Comparison of ENCODE assay signal across 9 cellular contexts in the genomic region with DNA sequence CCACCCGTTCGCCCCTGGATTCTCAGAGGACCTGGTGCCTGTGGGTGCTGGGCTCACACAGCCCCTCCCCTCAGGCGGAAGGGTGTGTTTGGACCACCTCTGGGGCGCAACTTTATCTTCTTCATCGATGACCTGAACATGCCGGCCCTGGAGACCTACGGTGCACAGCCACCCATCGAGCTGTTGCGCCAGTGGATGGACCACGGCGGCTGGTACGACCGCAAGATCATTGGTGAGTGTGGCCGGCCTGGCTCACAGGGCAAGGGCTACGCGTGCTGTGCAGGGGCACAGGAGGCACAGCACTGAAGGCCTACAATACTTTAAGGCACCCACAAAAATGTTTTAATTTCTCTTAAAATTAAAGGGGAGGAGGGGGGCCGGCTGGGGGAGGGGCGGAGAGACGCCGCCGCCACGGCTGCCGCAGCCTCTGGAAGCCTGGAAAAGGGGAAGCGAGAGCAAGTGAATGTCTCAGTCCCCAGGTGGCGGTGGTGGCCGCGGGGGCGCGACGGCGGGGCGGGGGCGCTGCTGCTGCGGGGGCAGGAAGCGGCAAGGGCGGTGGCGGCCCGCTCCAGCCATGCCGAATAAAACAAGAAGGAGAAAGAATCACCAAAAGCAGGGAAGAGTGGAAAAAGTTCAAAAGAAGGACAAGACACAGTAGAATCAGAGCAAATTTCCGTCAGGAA. TPM values are rescaled to one million over a fixed set of nuclear protein-coding genes. Genes with fewer than 3 reads are reported as not detected.
DNase-seq lines count a peak whose midpoint lies in the region; ATAC-seq lines count a peak whose summit lies in the region.
"Had no signal": no experiment of that assay in that cellular context is flagged by ENCODE, and none has a peak within 500 bp of the region (broad histone marks: within the 10 kb centered on the region; RNA-seq: fewer than 3 reads in every experiment).

No MANE protein-coding gene starts in this region.

- no peak overlapping the region for H3K18ac ChIP-seq in mesenchymal stem cell (ENCODE audit: low read depth in 1 of 2, low read length in 2 of 2)

- H2BK5ac ChIP-seq in mesenchymal stem cell (ENCODE audit: low read depth, low read length, poor library complexity, severe bottlenecking): no peak overlapping the region

- H4K91ac ChIP-seq in mesenchymal stem cell (ENCODE audit: low read length): no peak overlapping the region

- H3K79me1 ChIP-seq in mesenchymal stem cell (replicated peaks; ENCODE audit: low read length, poor library complexity, severe bottlenecking): no peaks in the 10 kb centered on the region

- H3K23ac ChIP-seq in mesenchymal stem cell (ENCODE audit: low read length in 2 of 2): no peak overlapping the region

- no peak overlapping the region for H2BK12ac ChIP-seq in mesenchymal stem cell (ENCODE audit: low read length in 2 of 2)

- H2BK15ac ChIP-seq in mesenchymal stem cell (ENCODE audit: low read depth, poor library complexity, severe bottlenecking): no peak overlapping the region

- H3K9ac ChIP-seq in HUES6 (ENCODE audit: low read length) (no peak overlapping the region), adipocyte (ENCODE audit: low read length) (peak overlapping the region; percentile 22), mesenchymal stem cell (ENCODE audit: low read length) (peak overlapping the region; percentile 70)

- H2BK120ac ChIP-seq in mesenchymal stem cell (ENCODE audit: low read depth, low read length): no peak overlapping the region

- WGBS in mesenchymal stem cell: 36% methylated on average over 38 of the region's 40 CpGs

- no peak overlapping the region for H3K4ac ChIP-seq in mesenchymal stem cell (ENCODE audit: low read depth in 1 of 2, low read length in 2 of 2)

- H3K4me1 ChIP-seq in HUES6 (ENCODE audit: control insufficient read depth, insufficient read depth, low read length): peaks cover 20% of the 10 kb centered on the region
- H3K4me1 ChIP-seq in adipocyte (ENCODE audit: control insufficient read depth, insufficient read depth, low read length): no peaks in the 10 kb centered on the region
- peaks cover 5% of the 10 kb centered on the region for H3K4me1 ChIP-seq in mesenchymal stem cell (ENCODE audit: control insufficient read depth, insufficient read depth, low read depth, low read length)

- H3K14ac ChIP-seq in mesenchymal stem cell (ENCODE audit: low read length in 2 of 2): no peak overlapping the region

- H3K9me3 ChIP-seq in HUES6 (ENCODE audit: control insufficient read depth, insufficient read depth, low read depth, low read length) (no peaks in the 10 kb centered on the region), adipocyte (ENCODE audit: control insufficient read depth, low read length) (no peaks in the 10 kb centered on the region), mesenchymal stem cell (ENCODE audit: control insufficient read depth, low read length) (no peaks in the 10 kb centered on the region)

- no peak overlapping the region for H2AK5ac ChIP-seq in mesenchymal stem cell (ENCODE audit: low read length, severe bottlenecking)

- H3K27ac ChIP-seq in HUES6 (ENCODE audit: low read depth, low read length): no peak overlapping the region
- H3K27ac ChIP-seq in mesenchymal stem cell (ENCODE audit: low read length, poor library complexity, severe bottlenecking): no peak overlapping the region

- H3K4me3 ChIP-seq in HUES6 (ENCODE audit: low read depth, low read length) (peak overlapping the region; percentile 32; the same call in 1 of the 2 replicates), adipocyte (ENCODE audit: low read length) (no peak overlapping the region), mesenchymal stem cell (ENCODE audit: insufficient read depth in 1 of 2, low read depth in 1 of 2, low read length in 2 of 2) (peak overlapping the region; percentile 18 to 47)

- H3K36me3 ChIP-seq in HUES6 (ENCODE audit: control insufficient read depth, insufficient read depth, low read length) (no peaks in the 10 kb centered on the region), adipocyte (ENCODE audit: control insufficient read depth, insufficient read depth, low read length, severe bottlenecking) (peaks cover 8% of the 10 kb centered on the region), mesenchymal stem cell (ENCODE audit: control insufficient read depth in 1 of 2, insufficient read depth in 2 of 2, low read depth in 1 of 2, low read length in 2 of 2) (peaks cover 0 to 31% of the 10 kb centered on the region in 2 experiments)

- ATAC-seq in HG02678 (IDR thresholded peaks at IDR 0.05; ENCODE audit: unreplicated experiment): no peak
- ATAC-seq in HG03571 (IDR thresholded peaks at IDR 0.05; ENCODE audit: unreplicated experiment): no peak

- H3K4me2 ChIP-seq in mesenchymal stem cell (ENCODE audit: low read length, poor library complexity, severe bottlenecking): peak overlapping the region; percentile 35

- no peak overlapping the region for H2AFZ ChIP-seq in mesenchymal stem cell (ENCODE audit: low read depth, low read length)

- no peak overlapping the region for H4K8ac ChIP-seq in mesenchymal stem cell (ENCODE audit: low read length)

- H3K27me3 ChIP-seq in HUES6 (ENCODE audit: control insufficient read depth, insufficient read depth, low read length) (peaks cover 11% of the 10 kb centered on the region; the same call in 1 of the 2 replicates), adipocyte (replicated peaks; ENCODE audit: control insufficient read depth, insufficient read depth, low read length) (no peaks in the 10 kb centered on the region), mesenchymal stem cell (ENCODE audit: control insufficient read depth in 1 of 2, insufficient read depth in 1 of 2, low read length in 2 of 2) (peaks cover 0 to 69% of the 10 kb centered on the region in 2 experiments)

- peak; percentile 38 to 41 for DNase-seq in AML-193 (lab: John Stamatoyannopoulos, UW)
- DNase-seq in adipocyte (ENCODE audit: low read depth): peak; percentile 7
- no peak for DNase-seq in mesenchymal stem cell
- no peak for DNase-seq in foreskin melanocyte
- no peak for DNase-seq in kidney tubule cell (ENCODE audit: low spot score)
- DNase-seq: DMS53 had no signal

RNA-seq across cellular contexts. Expression of a gene that starts 36.8 kb away (rescaled TPM):
- 40.0 TPM for polyA plus RNA-seq in mesenchymal stem cell (2013, experiment 1 of 2)
- 38.7 TPM for polyA plus RNA-seq in mesenchymal stem cell (2013, experiment 2 of 2)

RNA-seq across cellular contexts. Expression of a gene that starts 37.5 kb away (rescaled TPM):
- polyA plus RNA-seq in mesenchymal stem cell (2013, experiment 1 of 2): 5.6 TPM
- 5.8 TPM for polyA plus RNA-seq in mesenchymal stem cell (2013, experiment 2 of 2)

RNA-seq across cellular contexts. Expression of a gene that starts 56.8 kb away (rescaled TPM):
- 1.0 TPM for polyA plus RNA-seq in mesenchymal stem cell (2013, experiment 1 of 2)
- 1.0 TPM for polyA plus RNA-seq in mesenchymal stem cell (2013, experiment 2 of 2)

Comparison
In these comparisons a context has a peak if more than half of its experiments do, and no peak if none do; other contexts are left out.
1. DNase-seq: peak in AML-193 (2 of 2) and adipocyte (single experiment); none in mesenchymal stem cell (single experiment), foreskin melanocyte (single experiment) and kidney tubule cell (single experiment).